14 cellular contexts compared by ENCODE assay signal in genomic region chr3:105561875-105562274, GRCh38.
DNase-seq lines count a peak whose midpoint lies in the region; ATAC-seq, FAIRE-seq and TF ChIP-seq lines count a peak whose summit lies in the region.
"Had no signal": no experiment of that assay in that cellular context is flagged by ENCODE, and none has a peak within 500 bp of the region (broad histone marks: within the 10 kb centered on the region; RNA-seq: fewer than 3 reads in every experiment).

No MANE protein-coding gene starts in this region.

- H3K4me1 ChIP-seq in RWPE2 (ENCODE audit: insufficient read depth, poor library complexity, severe bottlenecking) (no peaks in the 10 kb centered on the region), foreskin keratinocyte (no peaks in the 10 kb centered on the region), pancreas (no peaks in the 10 kb centered on the region)

- ATAC-seq in RWPE2 (ENCODE audit: low read depth) (peak; percentile 42; the same call in 2 of the 3 replicates), foreskin keratinocyte (peak; percentile 38), pancreas (no peak)
- ATAC-seq: CD8-positive, alpha-beta T cell had no signal

- intact Hi-C loops in pancreas (cut with DNase I): no loop called here

- H3K27me3 ChIP-seq in RWPE2 (ENCODE audit: insufficient read depth, poor library complexity, severe bottlenecking): no peaks in the 10 kb centered on the region
- no peaks in the 10 kb centered on the region for H3K27me3 ChIP-seq in foreskin keratinocyte
- no peaks in the 10 kb centered on the region for H3K27me3 ChIP-seq in pancreas

- FAIRE-seq in pancreas (lab: Jason Lieb, UNC): peak; percentile 26
- FAIRE-seq: D721Med had no signal

- no peak overlapping the region for H3K27ac ChIP-seq in RWPE2 (ENCODE audit: poor library complexity, severe bottlenecking)
- no peak overlapping the region for H3K27ac ChIP-seq in foreskin keratinocyte
- no peak overlapping the region for H3K27ac ChIP-seq in pancreas

- 93 to 100% methylated on average over 1 of the region's 1 CpG for WGBS in pancreas, 2 donors

- DNase-seq in HT-29 (ENCODE audit: low spot score) (peak; percentile 11), RWPE2 (ENCODE audit: low spot score) (no peak), foreskin keratinocyte (no peak), pancreas (no peak), AML-193 (lab: John Stamatoyannopoulos, UW) (no peak), SW 1271 (lab: John Stamatoyannopoulos, UW) (no peak), SKM-1 (lab: John Stamatoyannopoulos, UW; ENCODE audit: unreplicated experiment) (no peak)
- DNase-seq in effector CD4-positive, alpha-beta T cell: no peak
- DNase-seq: CD8-positive, alpha-beta T cell; COR-L47; DND-41; GDM1; HCEC 1CT had no signal

- H3K4me3 ChIP-seq in RWPE2 (ENCODE audit: severe bottlenecking) (no peak overlapping the region), pancreas (no peak overlapping the region)

- H3K36me3 ChIP-seq in RWPE2 (ENCODE audit: low read depth): 0 out of 2 replicates have a peak, but pooled peaks cover 6% of the 10 kb centered on the region
- no peaks in the 10 kb centered on the region for H3K36me3 ChIP-seq in pancreas

- H3K9me3 ChIP-seq in RWPE2 (ENCODE audit: severe bottlenecking) (no peaks in the 10 kb centered on the region), pancreas (no peaks in the 10 kb centered on the region)

- TF ChIP-seq CTCF in RWPE2 (IDR thresholded peaks at IDR 0.05; ENCODE audit: poor library complexity, severe bottlenecking) (no peak), foreskin keratinocyte (conservative IDR thresholded peaks at IDR 0.05) (no peak), pancreas (IDR thresholded peaks at IDR 0.05) (no peak)

Comparison
In these comparisons a context has a peak if more than half of its experiments do, and no peak if none do; other contexts are left out.
1. ATAC-seq: peak in RWPE2 (single experiment) and foreskin keratinocyte (single experiment); none in pancreas (0 of 4).